8 cellular contexts compared by ENCODE assay signal in genomic region chrX:47232803-47233332, GRCh38. TPM values are rescaled to one million over a fixed set of nuclear protein-coding genes. Genes with fewer than 3 reads are reported as not detected.
DNase-seq lines count a peak whose midpoint lies in the region; ATAC-seq and TF ChIP-seq lines count a peak whose summit lies in the region.

Gene USP11 (plus strand): TSS chrX:47233009. CDS start chrX:47233044, 35 bp downstream.

- H3K36me3 Mint-ChIP-seq in T-helper 17 cell (ENCODE audit: low read depth) (peaks cover 2% of the 10 kb centered on the region), MCF 10A (ENCODE audit: insufficient read depth, unreplicated experiment) (peaks cover 31% of the 10 kb centered on the region)

- H3K36me3 ChIP-seq in iPS-18a (ENCODE audit: control insufficient read depth, low read depth, low read length): peaks cover 10% of the 10 kb centered on the region

- H3K4me1 Mint-ChIP-seq in T-helper 17 cell: peaks cover 12% of the 10 kb centered on the region
- H3K4me1 Mint-ChIP-seq in MCF 10A (ENCODE audit: insufficient read depth, unreplicated experiment): peaks cover 6% of the 10 kb centered on the region

- H3K4me3 ChIP-seq in iPS-18a (ENCODE audit: low read length) (peak within 1 kb of the TSS; percentile 81), skeletal muscle cell (ENCODE audit: low read depth, low read length) (peak within 1 kb of the TSS; percentile 63)

- H3K27me3 ChIP-seq in iPS-18a (ENCODE audit: control insufficient read depth, insufficient read depth, low read length): no peaks in the 10 kb centered on the region

- no peak for TF ChIP-seq CTCF in MCF 10A (IDR thresholded peaks at IDR 0.05; ENCODE audit: unreplicated experiment)

- H3K27ac Mint-ChIP-seq in T-helper 17 cell (peak within 1 kb of the TSS; percentile 97), MCF 10A (ENCODE audit: low read depth, unreplicated experiment) (peak within 1 kb of the TSS; percentile 100)

- no peaks in the 10 kb centered on the region for H3K9me3 Mint-ChIP-seq in MCF 10A (ENCODE audit: unreplicated experiment)

- H3K27me3 Mint-ChIP-seq in T-helper 17 cell (no peaks in the 10 kb centered on the region), MCF 10A (ENCODE audit: insufficient read depth, unreplicated experiment) (peaks cover 53% of the 10 kb centered on the region)

- peak; percentile 57 for DNase-seq in COR-L47 (lab: John Stamatoyannopoulos, UW)
- peak; percentile 37 for DNase-seq in LoVo (ENCODE audit: low spot score)
- DNase-seq in T-helper 17 cell: peak in 2 of 3 donors; percentile 16 to 21
- no peak for DNase-seq in MCF 10A (ENCODE audit: unreplicated experiment)
- no peak for DNase-seq in skeletal muscle cell (ENCODE audit: low read depth)
- DNase-seq in NCI-H187 (lab: John Stamatoyannopoulos, UW): no peak

- CTCF ChIA-PET in MCF 10A (lab: Yijun Ruan, JAX): interaction anchor here (0.9 kb wide), 1 partner anchor 151 kb away, joined by 3 read pairs; no protein-coding TSS in a partner anchor

- POLR2A ChIA-PET in MCF 10A (lab: Yijun Ruan, JAX): interaction anchor here (0.8 to 3.8 kb wide), 11 partner anchors 13 to 251 kb away, joined by 3 to 79 read pairs (median 5); partner anchors contain the start of genes CDK16, NDUFB11 and RBM10

- H3K9ac ChIP-seq in iPS-18a (ENCODE audit: low read length): peak within 1 kb of the TSS; percentile 97

- BruUV-seq in MCF 10A (replicated peaks; lab: Mats Ljungman, UMichigan): TSS peak; percentile 79

- H3K4me1 ChIP-seq in iPS-18a (ENCODE audit: control insufficient read depth, low read depth, low read length): no peaks in the 10 kb centered on the region

- H3K4me3 Mint-ChIP-seq in T-helper 17 cell (peak within 1 kb of the TSS; percentile 93), MCF 10A (ENCODE audit: unreplicated experiment) (peak within 1 kb of the TSS; percentile 95)

- intact Hi-C loops in MCF 10A (cut with micrococcal nuclease): no loop called here

- no peaks in the 10 kb centered on the region for H3K9me3 ChIP-seq in T-helper 17 cell (ENCODE audit: control insufficient read depth, low read length, poor library complexity, severe bottlenecking)
- peaks cover 7% of the 10 kb centered on the region for H3K9me3 ChIP-seq in iPS-18a (ENCODE audit: control insufficient read depth, low read depth, low read length)

- ATAC-seq in GM21360 (IDR thresholded peaks at IDR 0.05; ENCODE audit: unreplicated experiment): peak; percentile 7
- peak; percentile 0 for ATAC-seq in T-helper 17 cell

- peak within 1 kb of the TSS; percentile 91 for H3K27ac ChIP-seq in iPS-18a (ENCODE audit: low read length)

RNA-seq across cellular contexts. Expression of gene USP11, which starts in this region (rescaled TPM):
- total RNA-seq in T-helper 17 cell (10 to 100 TPM; 42.0 to 42.9 TPM), MCF 10A (2022) (19.9 and 20.3 TPM in 2 replicates)

Comparison
In these comparisons a context has a peak if more than half of its experiments do, and no peak if none do; other contexts are left out.
1. DNase-seq: peak in COR-L47 (single experiment), LoVo (single experiment) and T-helper 17 cell (2 of 3); none in MCF 10A (single experiment), skeletal muscle cell (single experiment) and NCI-H187 (0 of 2).